Comparison of ENCODE assay signal across 15 cellular contexts in the genomic region with DNA sequence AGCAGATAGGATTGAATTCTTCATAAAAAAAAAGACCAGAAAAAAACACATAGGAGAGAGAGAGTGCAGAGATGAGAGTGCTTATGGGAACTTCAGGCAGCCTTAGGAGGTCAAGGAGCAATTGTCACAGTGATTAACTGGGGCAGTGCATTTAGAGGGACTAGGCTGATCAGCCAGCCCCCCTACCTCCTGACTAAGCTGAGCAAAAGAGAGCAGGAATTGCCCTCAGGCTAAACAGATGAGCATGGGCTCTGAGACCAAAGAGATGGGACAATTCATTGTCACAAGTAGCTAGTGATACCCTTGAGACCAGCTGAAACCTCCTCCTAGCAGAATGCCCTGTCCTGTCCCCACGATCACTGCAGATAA.
DNase-seq lines count a peak whose midpoint lies in the region; ATAC-seq and TF ChIP-seq lines count a peak whose summit lies in the region.
"Had no signal": no experiment of that assay in that cellular context is flagged by ENCODE, and none has a peak within 500 bp of the region (broad histone marks: within the 10 kb centered on the region; RNA-seq: fewer than 3 reads in every experiment).

No MANE protein-coding gene starts in this region.

- H3K27me3 ChIP-seq in cardiac muscle cell (no peaks in the 10 kb centered on the region), right atrium auricular region (no peaks in the 10 kb centered on the region)

- H3K9me3 ChIP-seq in cardiac muscle cell (ENCODE audit: low read depth) (no peaks in the 10 kb centered on the region), right atrium auricular region (no peaks in the 10 kb centered on the region)
- H3K9me3 ChIP-seq: mucosa of descending colon, prostate gland, thoracic aorta had no signal

- DNase-seq in cardiac muscle cell (ENCODE audit: low read depth in 1 of 2, low spot score in 1 of 2) (no peak), right atrium auricular region (ENCODE audit: low spot score) (no peak), NCI-H748 (lab: John Stamatoyannopoulos, UW; ENCODE audit: unreplicated experiment) (peak; percentile 72), foreskin melanocyte (peak; percentile 53), hypothalamus (lab: John Stamatoyannopoulos, UW) (no peak), activated gamma-delta T cell (lab: John Stamatoyannopoulos, UW) (no peak), sciatic nerve (ENCODE audit: low spot score) (no peak)
- no peak for DNase-seq in activated CD4-positive, alpha-beta T cell treated with anti-CD3 and anti-CD28 coated beads for 1 hour
- DNase-seq: immature natural killer cell, MM.1S, mucosa of descending colon, T-helper 9 cell had no signal

- ATAC-seq in sciatic nerve, result no peak
- ATAC-seq: mucosa of descending colon had no signal

- H3K27ac ChIP-seq in cardiac muscle cell (peak overlapping the region; percentile 57), right atrium auricular region (no peak overlapping the region)
- H3K27ac ChIP-seq: prostate gland, RWPE1, thoracic aorta had no signal

- no peaks in the 10 kb centered on the region for H3K36me3 ChIP-seq in cardiac muscle cell
- H3K36me3 ChIP-seq in right atrium auricular region, result no peaks in the 10 kb centered on the region
- H3K36me3 ChIP-seq: prostate gland, thoracic aorta had no signal

- TF ChIP-seq CTCF in cardiac muscle cell (IDR thresholded peaks at IDR 0.05; ENCODE audit: low read depth, low read length) (no peak), right atrium auricular region (IDR thresholded peaks at IDR 0.05) (no peak)

- intact Hi-C loops in sciatic nerve (cut with DNase I), result no loop called here

- H3K4me1 ChIP-seq in cardiac muscle cell (ENCODE audit: low read depth), result peaks cover 12% of the 10 kb centered on the region
- no peaks in the 10 kb centered on the region for H3K4me1 ChIP-seq in right atrium auricular region
- H3K4me1 ChIP-seq: prostate gland had no signal

- H3K4me3 ChIP-seq in cardiac muscle cell (no peak overlapping the region), right atrium auricular region (no peak overlapping the region)
- H3K4me3 ChIP-seq: mucosa of descending colon, prostate gland, thoracic aorta had no signal

Comparison
In these comparisons a context has a peak if more than half of its experiments do, and no peak if none do; other contexts are left out.
1. DNase-seq: peak in NCI-H748 (single experiment) and foreskin melanocyte (single experiment); none in cardiac muscle cell (0 of 2), right atrium auricular region (single experiment), hypothalamus (0 of 51), activated gamma-delta T cell (single experiment), activated CD4-positive, alpha-beta T cell treated with anti-CD3 and anti-CD28 coated beads for 1 hour (single experiment) and sciatic nerve (single experiment).